ENCODE assay signal across 2 cellular contexts in genomic region chr17:2396568-2397246, GRCh38.
TF ChIP-seq lines count a peak whose summit lies in the region.

No MANE protein-coding gene starts in this region.

TF ChIP-seq in SK-N-SH, 30 proteins besides CTCF, POLR2A, EP300 and RAD21 (continued from another document):
- TF ChIP-seq POLR2AphosphoS5 (IDR thresholded peaks at IDR 0.05; ENCODE audit: low read depth, low read length) (no peak; the same call in 1 of the 2 replicates), GABPA (IDR thresholded peaks at IDR 0.05; ENCODE audit: low read depth) (no peak), SMC3 (IDR thresholded peaks at IDR 0.05; ENCODE audit: low read depth, low read length) (no peak), PBX3 (IDR thresholded peaks at IDR 0.05) (no peak), RXRA (IDR thresholded peaks at IDR 0.05; ENCODE audit: borderline replicate concordance, low read depth) (peak; percentile 51; the same call in 1 of the 2 replicates)

TF ChIP-seq in K562, 482 proteins besides CTCF, POLR2A, EP300 and RAD21 (continued from another document and continues in another):
- TF ChIP-seq PRDM10 (IDR thresholded peaks at IDR 0.05; ENCODE audit: partially characterized antibody): peak; percentile 41
- TF ChIP-seq MAFK (IDR thresholded peaks at IDR 0.05; ENCODE audit: low read length): no peak
- no peak for TF ChIP-seq PTBP1 (IDR thresholded peaks at IDR 0.05; ENCODE audit: low read depth, low read length)
- TF ChIP-seq, protein P1, sequence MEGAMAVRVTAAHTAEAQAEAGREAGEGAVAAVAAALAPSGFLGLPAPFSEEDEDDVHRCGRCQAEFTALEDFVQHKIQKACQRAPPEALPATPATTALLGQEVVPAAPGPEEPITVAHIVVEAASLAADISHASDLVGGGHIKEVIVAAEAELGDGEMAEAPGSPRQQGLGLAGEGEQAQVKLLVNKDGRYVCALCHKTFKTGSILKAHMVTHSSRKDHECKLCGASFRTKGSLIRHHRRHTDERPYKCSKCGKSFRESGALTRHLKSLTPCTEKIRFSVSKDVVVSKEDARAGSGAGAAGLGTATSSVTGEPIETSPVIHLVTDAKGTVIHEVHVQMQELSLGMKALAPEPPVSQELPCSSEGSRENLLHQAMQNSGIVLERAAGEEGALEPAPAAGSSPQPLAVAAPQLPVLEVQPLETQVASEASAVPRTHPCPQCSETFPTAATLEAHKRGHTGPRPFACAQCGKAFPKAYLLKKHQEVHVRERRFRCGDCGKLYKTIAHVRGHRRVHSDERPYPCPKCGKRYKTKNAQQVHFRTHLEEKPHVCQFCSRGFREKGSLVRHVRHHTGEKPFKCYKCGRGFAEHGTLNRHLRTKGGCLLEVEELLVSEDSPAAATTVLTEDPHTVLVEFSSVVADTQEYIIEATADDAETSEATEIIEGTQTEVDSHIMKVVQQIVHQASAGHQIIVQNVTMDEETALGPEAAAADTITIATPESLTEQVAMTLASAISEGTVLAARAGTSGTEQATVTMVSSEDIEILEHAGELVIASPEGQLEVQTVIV (CRISPR knock-in tag; IDR thresholded peaks at IDR 0.05; ENCODE audit: borderline replicate concordance): no peak
- TF ChIP-seq CREB1 (IDR thresholded peaks at IDR 0.05): no peak
- TF ChIP-seq CREB1 (CRISPR knock-in tag; IDR thresholded peaks at IDR 0.05): no peak
- TF ChIP-seq CBX3 (IDR thresholded peaks at IDR 0.05; ENCODE audit: borderline replicate concordance in 1 of 2, low read length in 2 of 2): no peak
- TF ChIP-seq, protein P2, sequence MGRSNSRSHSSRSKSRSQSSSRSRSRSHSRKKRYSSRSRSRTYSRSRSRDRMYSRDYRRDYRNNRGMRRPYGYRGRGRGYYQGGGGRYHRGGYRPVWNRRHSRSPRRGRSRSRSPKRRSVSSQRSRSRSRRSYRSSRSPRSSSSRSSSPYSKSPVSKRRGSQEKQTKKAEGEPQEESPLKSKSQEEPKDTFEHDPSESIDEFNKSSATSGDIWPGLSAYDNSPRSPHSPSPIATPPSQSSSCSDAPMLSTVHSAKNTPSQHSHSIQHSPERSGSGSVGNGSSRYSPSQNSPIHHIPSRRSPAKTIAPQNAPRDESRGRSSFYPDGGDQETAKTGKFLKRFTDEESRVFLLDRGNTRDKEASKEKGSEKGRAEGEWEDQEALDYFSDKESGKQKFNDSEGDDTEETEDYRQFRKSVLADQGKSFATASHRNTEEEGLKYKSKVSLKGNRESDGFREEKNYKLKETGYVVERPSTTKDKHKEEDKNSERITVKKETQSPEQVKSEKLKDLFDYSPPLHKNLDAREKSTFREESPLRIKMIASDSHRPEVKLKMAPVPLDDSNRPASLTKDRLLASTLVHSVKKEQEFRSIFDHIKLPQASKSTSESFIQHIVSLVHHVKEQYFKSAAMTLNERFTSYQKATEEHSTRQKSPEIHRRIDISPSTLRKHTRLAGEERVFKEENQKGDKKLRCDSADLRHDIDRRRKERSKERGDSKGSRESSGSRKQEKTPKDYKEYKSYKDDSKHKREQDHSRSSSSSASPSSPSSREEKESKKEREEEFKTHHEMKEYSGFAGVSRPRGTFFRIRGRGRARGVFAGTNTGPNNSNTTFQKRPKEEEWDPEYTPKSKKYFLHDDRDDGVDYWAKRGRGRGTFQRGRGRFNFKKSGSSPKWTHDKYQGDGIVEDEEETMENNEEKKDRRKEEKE (IDR thresholded peaks at IDR 0.05; ENCODE audit: borderline replicate concordance in 1 of 2, control insufficient read depth in 1 of 2, low read depth in 2 of 2, low read length in 1 of 2): no peak
- 0 out of 2 replicates have a peak, but pooled peaks have one; percentile 12 for TF ChIP-seq RNF2 (IDR thresholded peaks at IDR 0.05)
- TF ChIP-seq SUPT5H (IDR thresholded peaks at IDR 0.05): no peak
- TF ChIP-seq ZBTB9 (CRISPR knock-in tag; IDR thresholded peaks at IDR 0.05): no peak
- TF ChIP-seq XRCC4 (IDR thresholded peaks at IDR 0.05; ENCODE audit: extremely low read depth, insufficient read depth, insufficient read length): no peak
- TF ChIP-seq EGR1 (conservative IDR thresholded peaks at IDR 0.05): peak; percentile 57
- TF ChIP-seq, protein P3, sequence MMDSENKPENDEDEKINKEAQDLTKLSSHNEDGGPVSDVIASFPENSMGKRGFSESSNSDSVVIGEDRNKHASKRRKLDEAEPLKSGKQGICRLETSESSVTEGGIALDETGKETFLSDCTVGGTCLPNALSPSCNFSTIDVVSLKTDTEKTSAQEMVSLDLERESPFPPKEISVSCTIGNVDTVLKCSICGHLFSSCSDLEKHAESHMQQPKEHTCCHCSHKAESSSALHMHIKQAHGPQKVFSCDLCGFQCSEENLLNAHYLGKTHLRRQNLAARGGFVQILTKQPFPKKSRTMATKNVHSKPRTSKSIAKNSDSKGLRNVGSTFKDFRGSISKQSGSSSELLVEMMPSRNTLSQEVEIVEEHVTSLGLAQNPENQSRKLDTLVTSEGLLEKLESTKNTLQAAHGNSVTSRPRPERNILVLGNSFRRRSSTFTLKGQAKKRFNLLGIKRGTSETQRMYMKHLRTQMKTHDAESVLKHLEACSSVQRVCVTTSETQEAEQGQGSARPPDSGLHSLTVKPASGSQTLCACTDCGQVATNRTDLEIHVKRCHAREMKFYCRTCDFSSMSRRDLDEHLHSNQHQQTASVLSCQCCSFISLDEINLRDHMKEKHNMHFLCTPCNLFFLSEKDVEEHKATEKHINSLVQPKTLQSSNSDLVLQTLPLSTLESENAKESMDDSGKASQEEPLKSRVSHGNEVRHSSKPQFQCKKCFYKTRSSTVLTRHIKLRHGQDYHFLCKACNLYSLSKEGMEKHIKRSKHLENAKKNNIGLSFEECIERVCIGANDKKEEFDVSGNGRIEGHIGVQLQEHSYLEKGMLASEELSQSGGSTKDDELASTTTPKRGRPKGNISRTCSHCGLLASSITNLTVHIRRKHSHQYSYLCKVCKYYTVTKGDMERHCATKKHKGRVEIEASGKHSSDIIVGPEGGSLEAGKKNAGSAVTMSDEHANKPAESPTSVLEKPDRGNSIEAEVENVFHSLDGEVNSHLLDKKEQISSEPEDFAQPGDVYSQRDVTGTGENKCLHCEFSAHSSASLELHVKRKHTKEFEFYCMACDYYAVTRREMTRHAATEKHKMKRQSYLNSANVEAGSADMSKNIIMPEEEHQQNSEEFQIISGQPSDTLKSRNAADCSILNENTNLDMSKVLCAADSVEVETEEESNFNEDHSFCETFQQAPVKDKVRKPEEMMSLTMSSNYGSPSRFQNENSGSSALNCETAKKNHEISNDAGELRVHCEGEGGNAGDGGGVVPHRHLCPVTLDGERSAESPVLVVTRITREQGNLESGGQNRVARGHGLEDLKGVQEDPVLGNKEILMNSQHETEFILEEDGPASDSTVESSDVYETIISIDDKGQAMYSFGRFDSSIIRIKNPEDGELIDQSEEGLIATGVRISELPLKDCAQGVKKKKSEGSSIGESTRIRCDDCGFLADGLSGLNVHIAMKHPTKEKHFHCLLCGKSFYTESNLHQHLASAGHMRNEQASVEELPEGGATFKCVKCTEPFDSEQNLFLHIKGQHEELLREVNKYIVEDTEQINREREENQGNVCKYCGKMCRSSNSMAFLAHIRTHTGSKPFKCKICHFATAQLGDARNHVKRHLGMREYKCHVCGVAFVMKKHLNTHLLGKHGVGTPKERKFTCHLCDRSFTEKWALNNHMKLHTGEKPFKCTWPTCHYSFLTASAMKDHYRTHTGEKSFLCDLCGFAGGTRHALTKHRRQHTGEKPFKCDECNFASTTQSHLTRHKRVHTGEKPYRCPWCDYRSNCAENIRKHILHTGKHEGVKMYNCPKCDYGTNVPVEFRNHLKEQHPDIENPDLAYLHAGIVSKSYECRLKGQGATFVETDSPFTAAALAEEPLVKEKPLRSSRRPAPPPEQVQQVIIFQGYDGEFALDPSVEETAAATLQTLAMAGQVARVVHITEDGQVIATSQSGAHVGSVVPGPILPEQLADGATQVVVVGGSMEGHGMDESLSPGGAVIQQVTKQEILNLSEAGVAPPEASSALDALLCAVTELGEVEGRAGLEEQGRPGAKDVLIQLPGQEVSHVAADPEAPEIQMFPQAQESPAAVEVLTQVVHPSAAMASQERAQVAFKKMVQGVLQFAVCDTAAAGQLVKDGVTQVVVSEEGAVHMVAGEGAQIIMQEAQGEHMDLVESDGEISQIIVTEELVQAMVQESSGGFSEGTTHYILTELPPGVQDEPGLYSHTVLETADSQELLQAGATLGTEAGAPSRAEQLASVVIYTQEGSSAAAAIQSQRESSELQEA (IDR thresholded peaks at IDR 0.05; ENCODE audit: low read depth): no peak
- TF ChIP-seq SRF (CRISPR knock-in tag; IDR thresholded peaks at IDR 0.05): no peak; a peak in 1 of 4 replicates
- TF ChIP-seq PHF21A (IDR thresholded peaks at IDR 0.05; ENCODE audit: borderline replicate concordance, low read depth): no peak
- TF ChIP-seq IRF1 (CRISPR knock-in tag; IDR thresholded peaks at IDR 0.05; ENCODE audit: borderline replicate concordance): no peak
- no peak for TF ChIP-seq ZNF551 (CRISPR knock-in tag; IDR thresholded peaks at IDR 0.05)
- no peak for TF ChIP-seq SMAD2 (IDR thresholded peaks at IDR 0.05; ENCODE audit: low read depth, low read length)
- no peak for TF ChIP-seq DPF2 (IDR thresholded peaks at IDR 0.05)
- no peak for TF ChIP-seq TEAD2 (tag; IDR thresholded peaks at IDR 0.05)
- TF ChIP-seq ZNF785 (CRISPR knock-in tag; IDR thresholded peaks at IDR 0.05): no peak
- TF ChIP-seq ZNF511 (CRISPR knock-in tag; IDR thresholded peaks at IDR 0.05): no peak
- TF ChIP-seq SIN3A (IDR thresholded peaks at IDR 0.05; ENCODE audit: borderline replicate concordance in 2 of 2, control insufficient read depth in 1 of 2, low read depth in 2 of 2, low read length in 2 of 2): peak in 1 of 2 experiments; percentile 40; a peak in 1 of 4 replicates
- TF ChIP-seq NFYB (IDR thresholded peaks at IDR 0.05; ENCODE audit: extremely low read depth, insufficient read length): peak; percentile 73
- no peak for TF ChIP-seq ZNF134 (CRISPR knock-in tag; conservative IDR thresholded peaks at IDR 0.05)
- no peak for TF ChIP-seq CEBPB (tag; IDR thresholded peaks at IDR 0.05)
- TF ChIP-seq ZNF143 (CRISPR knock-in tag; IDR thresholded peaks at IDR 0.05): no peak
- no peak for TF ChIP-seq ZNF586 (CRISPR knock-in tag; conservative IDR thresholded peaks at IDR 0.05)
- peak; percentile 59; the same call in 1 of the 2 replicates for TF ChIP-seq SAFB (IDR thresholded peaks at IDR 0.05; ENCODE audit: borderline replicate concordance, low read depth, low read length)
- TF ChIP-seq, protein P4, sequence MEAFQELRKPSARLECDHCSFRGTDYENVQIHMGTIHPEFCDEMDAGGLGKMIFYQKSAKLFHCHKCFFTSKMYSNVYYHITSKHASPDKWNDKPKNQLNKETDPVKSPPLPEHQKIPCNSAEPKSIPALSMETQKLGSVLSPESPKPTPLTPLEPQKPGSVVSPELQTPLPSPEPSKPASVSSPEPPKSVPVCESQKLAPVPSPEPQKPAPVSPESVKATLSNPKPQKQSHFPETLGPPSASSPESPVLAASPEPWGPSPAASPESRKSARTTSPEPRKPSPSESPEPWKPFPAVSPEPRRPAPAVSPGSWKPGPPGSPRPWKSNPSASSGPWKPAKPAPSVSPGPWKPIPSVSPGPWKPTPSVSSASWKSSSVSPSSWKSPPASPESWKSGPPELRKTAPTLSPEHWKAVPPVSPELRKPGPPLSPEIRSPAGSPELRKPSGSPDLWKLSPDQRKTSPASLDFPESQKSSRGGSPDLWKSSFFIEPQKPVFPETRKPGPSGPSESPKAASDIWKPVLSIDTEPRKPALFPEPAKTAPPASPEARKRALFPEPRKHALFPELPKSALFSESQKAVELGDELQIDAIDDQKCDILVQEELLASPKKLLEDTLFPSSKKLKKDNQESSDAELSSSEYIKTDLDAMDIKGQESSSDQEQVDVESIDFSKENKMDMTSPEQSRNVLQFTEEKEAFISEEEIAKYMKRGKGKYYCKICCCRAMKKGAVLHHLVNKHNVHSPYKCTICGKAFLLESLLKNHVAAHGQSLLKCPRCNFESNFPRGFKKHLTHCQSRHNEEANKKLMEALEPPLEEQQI (IDR thresholded peaks at IDR 0.05): no peak
- TF ChIP-seq NR2C2 (CRISPR knock-in tag; IDR thresholded peaks at IDR 0.05): 0 out of 2 replicates have a peak, but pooled peaks have one; percentile 18
- peak; percentile 72 for TF ChIP-seq NR2C2 (tag; IDR thresholded peaks at IDR 0.05)
- TF ChIP-seq ZEB2 (IDR thresholded peaks at IDR 0.05): no peak
- TF ChIP-seq ZNF121 (CRISPR knock-in tag; conservative IDR thresholded peaks at IDR 0.05): no peak
